ENCODE assay signal across 8 cellular contexts in the genomic region with DNA sequence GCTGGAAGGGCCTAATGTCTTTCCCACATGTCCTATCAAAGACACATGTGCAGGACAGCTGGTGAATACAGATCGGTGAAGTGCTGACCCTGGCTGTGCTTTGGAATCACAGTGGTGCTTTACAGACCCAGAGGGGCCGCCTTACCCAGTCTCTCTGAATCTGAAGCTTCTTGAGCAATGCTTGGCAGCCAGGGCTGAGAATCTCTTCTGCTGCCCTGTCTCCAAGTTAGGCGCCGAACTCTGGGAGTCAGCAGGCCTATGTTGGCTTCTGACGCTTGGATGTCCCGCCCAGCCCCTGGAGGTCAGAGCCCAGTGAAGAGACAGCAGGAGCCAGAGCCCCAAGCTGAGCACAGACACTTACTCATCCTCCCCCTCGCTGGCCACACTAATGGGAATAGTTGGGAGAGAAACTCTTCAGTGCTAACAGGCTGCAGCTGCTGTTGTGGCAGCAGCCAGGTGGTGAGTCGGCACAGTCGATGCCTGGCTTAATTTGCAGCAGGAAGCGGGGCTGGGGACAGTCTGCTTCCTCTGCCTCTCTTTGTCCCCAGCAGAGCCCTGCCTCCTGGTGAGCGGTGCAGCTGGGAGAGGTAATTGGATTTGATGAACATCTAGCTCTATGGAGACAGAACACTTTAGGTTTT.
DNase-seq lines count a peak whose midpoint lies in the region; ATAC-seq and TF ChIP-seq lines count a peak whose summit lies in the region.

No MANE protein-coding gene starts in this region.

- WGBS in stomach, 5 donors: 49 to 61% (median 56%) methylated on average over 7 to 11 of the region's 11 CpGs

- no peak for TF ChIP-seq EP300 in stomach (IDR thresholded peaks at IDR 0.05)

- H3K27me3 Mint-ChIP-seq in activated T-helper 2 cell treated with anti-CD3 and anti-CD28 coated beads, Interferon-gamma antibody, Interleukin-2, Interleukin-4, amounts not matched to agents 10 μg/mL and 5 μg/mL and 100 μg/mL, durations not matched to agents 14 hours and 24 hours and 36 hours (ENCODE audit: low read depth): peaks cover 7% of the 10 kb centered on the region

- H3K27me3 ChIP-seq in Peyer's patch (no peaks in the 10 kb centered on the region), stomach (no peaks in the 10 kb centered on the region)

- TF ChIP-seq CTCF in Peyer's patch (IDR thresholded peaks at IDR 0.05): no peak
- no peak for TF ChIP-seq CTCF in stomach (IDR thresholded peaks at IDR 0.05)

- H3K36me3 ChIP-seq in Peyer's patch (no peaks in the 10 kb centered on the region), stomach (no peaks in the 10 kb centered on the region)

- H3K4me3 ChIP-seq in Peyer's patch: no peak overlapping the region
- no peak overlapping the region for H3K4me3 ChIP-seq in stomach

- no peak overlapping the region for H3K27ac Mint-ChIP-seq in activated T-helper 2 cell treated with anti-CD3 and anti-CD28 coated beads, Interferon-gamma antibody, Interleukin-2, Interleukin-4, amounts not matched to agents 10 μg/mL and 5 μg/mL and 100 μg/mL, durations not matched to agents 14 hours and 24 hours and 36 hours

- H3K4me1 Mint-ChIP-seq in activated T-helper 2 cell treated with anti-CD3 and anti-CD28 coated beads, Interferon-gamma antibody, Interleukin-2, Interleukin-4, amounts not matched to agents 10 μg/mL and 5 μg/mL and 100 μg/mL, durations not matched to agents 14 hours and 24 hours and 36 hours (ENCODE audit: low read depth): peaks cover 14% of the 10 kb centered on the region

- peak; percentile 77 for DNase-seq in HT1080 (ENCODE audit: low read depth)
- peak in 2 of 3 donors; percentile 51 to 72 for DNase-seq in Peyer's patch
- peak; percentile 88 for DNase-seq in left ventricle myocardium superior
- DNase-seq in stomach: peak; percentile 47
- DNase-seq in 8988T: no peak
- DNase-seq in activated T-helper 2 cell treated with anti-CD3 and anti-CD28 coated beads, Interferon-gamma antibody, Interleukin-2, Interleukin-4, amounts not matched to agents 10 μg/mL and 5 μg/mL and 100 μg/mL, durations not matched to agents 14 hours and 24 hours and 36 hours (ENCODE audit: low spot score): no peak

- TF ChIP-seq POLR2A in Peyer's patch (IDR thresholded peaks at IDR 0.05): no peak
- TF ChIP-seq POLR2A in stomach (IDR thresholded peaks at IDR 0.05): no peak

- intact Hi-C loops in left ventricle myocardium superior (cut with micrococcal nuclease): no loop called here
- intact Hi-C loops in stomach (cut with DNase I; ENCODE audit: low total_unique reads): no loop called here
- intact Hi-C loops in activated T-helper 2 cell treated with anti-CD3 and anti-CD28 coated beads, Interferon-gamma antibody, Interleukin-2, Interleukin-4, amounts not matched to agents 10 μg/mL and 5 μg/mL and 100 μg/mL, durations not matched to agents 14 hours and 24 hours and 36 hours (cut with micrococcal nuclease): no loop called here

- H3K9me3 ChIP-seq in Peyer's patch (no peaks in the 10 kb centered on the region), stomach (no peaks in the 10 kb centered on the region)

- H3K27ac ChIP-seq in Peyer's patch (peak overlapping the region in 2 of 4 donors; percentile 46 to 55), stomach (peak overlapping the region in 3 of 5 donors; percentile 11 to 42 (median 37))

- H3K4me1 ChIP-seq in Peyer's patch: no peaks in the 10 kb centered on the region
- no peaks in the 10 kb centered on the region for H3K4me1 ChIP-seq in stomach

- H3K36me3 Mint-ChIP-seq in activated T-helper 2 cell treated with anti-CD3 and anti-CD28 coated beads, Interferon-gamma antibody, Interleukin-2, Interleukin-4, amounts not matched to agents 10 μg/mL and 5 μg/mL and 100 μg/mL, durations not matched to agents 14 hours and 24 hours and 36 hours (ENCODE audit: low read depth): no peaks in the 10 kb centered on the region

- ATAC-seq in left ventricle myocardium superior (peak; percentile 93), HG02970 (IDR thresholded peaks at IDR 0.05; ENCODE audit: low FRiP score, unreplicated experiment) (no peak), GM21717 (IDR thresholded peaks at IDR 0.05; ENCODE audit: unreplicated experiment) (no peak)

- no peaks in the 10 kb centered on the region for H3K9me3 Mint-ChIP-seq in activated T-helper 2 cell treated with anti-CD3 and anti-CD28 coated beads, Interferon-gamma antibody, Interleukin-2, Interleukin-4, amounts not matched to agents 10 μg/mL and 5 μg/mL and 100 μg/mL, durations not matched to agents 14 hours and 24 hours and 36 hours

- no peak overlapping the region for H3K4me3 Mint-ChIP-seq in activated T-helper 2 cell treated with anti-CD3 and anti-CD28 coated beads, Interferon-gamma antibody, Interleukin-2, Interleukin-4, amounts not matched to agents 10 μg/mL and 5 μg/mL and 100 μg/mL, durations not matched to agents 14 hours and 24 hours and 36 hours (ENCODE audit: low read depth)

Comparison
In these comparisons a context has a peak if more than half of its experiments do, and no peak if none do; other contexts are left out.
1. DNase-seq: peak in HT1080 (single experiment), Peyer's patch (2 of 3), left ventricle myocardium superior (single experiment) and stomach (single experiment); none in 8988T (single experiment) and activated T-helper 2 cell treated with anti-CD3 and anti-CD28 coated beads, Interferon-gamma antibody, Interleukin-2, Interleukin-4, amounts not matched to agents 10 μg/mL and 5 μg/mL and 100 μg/mL, durations not matched to agents 14 hours and 24 hours and 36 hours (single experiment).